In the genomic region with DNA sequence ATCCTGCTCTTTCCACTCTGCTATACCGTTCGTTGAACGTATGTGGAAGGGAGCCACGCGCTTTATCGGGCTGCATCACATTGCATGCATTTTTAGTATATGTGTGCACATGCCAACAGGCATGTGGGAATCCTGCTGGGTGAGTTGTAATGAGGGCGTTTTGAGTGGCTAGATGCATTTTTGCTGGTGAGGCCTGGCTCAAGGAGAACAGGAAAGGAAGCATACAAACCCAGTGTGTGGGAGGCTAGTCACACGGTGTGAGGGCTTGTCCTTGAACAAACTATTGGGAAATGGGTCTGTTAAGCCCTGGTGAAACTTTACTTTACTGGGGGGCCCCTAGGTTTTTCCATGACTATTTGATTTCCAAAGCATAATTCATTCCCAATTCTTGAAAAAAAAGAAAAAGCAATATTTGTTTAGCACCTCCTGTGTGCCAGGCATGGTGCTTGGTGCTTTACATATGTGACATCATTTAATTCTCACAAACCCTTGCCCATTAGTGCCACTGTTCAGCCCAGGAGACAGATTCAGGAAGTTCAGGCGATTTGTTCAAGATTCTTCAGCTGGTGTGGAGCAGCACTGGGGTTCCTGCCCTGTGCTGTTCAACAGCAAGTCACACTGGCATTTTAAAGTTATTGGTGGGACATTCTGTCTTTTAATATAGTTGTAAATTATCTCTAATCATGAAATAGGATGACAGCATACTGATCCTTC, we compare ENCODE assay signal across 2 cellular contexts.
A peak's percentile ranks its signal among the peaks of the same experiment; 100 is the strongest.
TF ChIP-seq lines count a peak whose summit lies in the region.

No MANE protein-coding gene starts in this region.

TF ChIP-seq in IMR-90, 13 proteins besides CTCF, POLR2A, EP300 and RAD21:
- peak; percentile 61; the same call in 1 of the 2 replicates for TF ChIP-seq CEBPB (IDR thresholded peaks at IDR 0.05; ENCODE audit: low read depth, low read length)
- TF ChIP-seq BHLHE40 (IDR thresholded peaks at IDR 0.05; ENCODE audit: low read depth, low read length) = peak; percentile 55; the same call in 1 of the 2 replicates
- TF ChIP-seq, protein P1, sequence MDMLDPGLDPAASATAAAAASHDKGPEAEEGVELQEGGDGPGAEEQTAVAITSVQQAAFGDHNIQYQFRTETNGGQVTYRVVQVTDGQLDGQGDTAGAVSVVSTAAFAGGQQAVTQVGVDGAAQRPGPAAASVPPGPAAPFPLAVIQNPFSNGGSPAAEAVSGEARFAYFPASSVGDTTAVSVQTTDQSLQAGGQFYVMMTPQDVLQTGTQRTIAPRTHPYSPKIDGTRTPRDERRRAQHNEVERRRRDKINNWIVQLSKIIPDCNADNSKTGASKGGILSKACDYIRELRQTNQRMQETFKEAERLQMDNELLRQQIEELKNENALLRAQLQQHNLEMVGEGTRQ (IDR thresholded peaks at IDR 0.05; ENCODE audit: low read depth, low read length) = no peak
- TF ChIP-seq NFE2L2 (IDR thresholded peaks at IDR 0.05; ENCODE audit: low read depth, low read length) = no peak

TF ChIP-seq in K562, 482 proteins besides CTCF, POLR2A, EP300 and RAD21:
- TF ChIP-seq, protein P2, sequence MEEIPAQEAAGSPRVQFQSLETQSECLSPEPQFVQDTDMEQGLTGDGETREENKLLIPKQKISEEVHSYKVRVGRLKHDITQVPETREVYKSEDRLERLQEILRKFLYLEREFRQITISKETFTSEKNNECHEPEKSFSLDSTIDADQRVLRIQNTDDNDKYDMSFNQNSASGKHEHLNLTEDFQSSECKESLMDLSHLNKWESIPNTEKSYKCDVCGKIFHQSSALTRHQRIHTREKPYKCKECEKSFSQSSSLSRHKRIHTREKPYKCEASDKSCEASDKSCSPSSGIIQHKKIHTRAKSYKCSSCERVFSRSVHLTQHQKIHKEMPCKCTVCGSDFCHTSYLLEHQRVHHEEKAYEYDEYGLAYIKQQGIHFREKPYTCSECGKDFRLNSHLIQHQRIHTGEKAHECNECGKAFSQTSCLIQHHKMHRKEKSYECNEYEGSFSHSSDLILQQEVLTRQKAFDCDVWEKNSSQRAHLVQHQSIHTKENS (CRISPR knock-in tag; IDR thresholded peaks at IDR 0.05) = no peak
- TF ChIP-seq CEBPG (CRISPR knock-in tag; IDR thresholded peaks at IDR 0.05) (no peak), CEBPG (tag; conservative IDR thresholded peaks at IDR 0.05 in 1 of 2, IDR thresholded peaks at IDR 0.05 in 1 of 2) (0 out of 4 replicates have a peak, but pooled peaks of 1 of the 2 experiments have one; percentile 14), MED1 (CRISPR knock-in tag; IDR thresholded peaks at IDR 0.05; ENCODE audit: borderline replicate concordance) (no peak), CEBPB (tag; IDR thresholded peaks at IDR 0.05) (peak; percentile 53)
- TF ChIP-seq, protein P3, sequence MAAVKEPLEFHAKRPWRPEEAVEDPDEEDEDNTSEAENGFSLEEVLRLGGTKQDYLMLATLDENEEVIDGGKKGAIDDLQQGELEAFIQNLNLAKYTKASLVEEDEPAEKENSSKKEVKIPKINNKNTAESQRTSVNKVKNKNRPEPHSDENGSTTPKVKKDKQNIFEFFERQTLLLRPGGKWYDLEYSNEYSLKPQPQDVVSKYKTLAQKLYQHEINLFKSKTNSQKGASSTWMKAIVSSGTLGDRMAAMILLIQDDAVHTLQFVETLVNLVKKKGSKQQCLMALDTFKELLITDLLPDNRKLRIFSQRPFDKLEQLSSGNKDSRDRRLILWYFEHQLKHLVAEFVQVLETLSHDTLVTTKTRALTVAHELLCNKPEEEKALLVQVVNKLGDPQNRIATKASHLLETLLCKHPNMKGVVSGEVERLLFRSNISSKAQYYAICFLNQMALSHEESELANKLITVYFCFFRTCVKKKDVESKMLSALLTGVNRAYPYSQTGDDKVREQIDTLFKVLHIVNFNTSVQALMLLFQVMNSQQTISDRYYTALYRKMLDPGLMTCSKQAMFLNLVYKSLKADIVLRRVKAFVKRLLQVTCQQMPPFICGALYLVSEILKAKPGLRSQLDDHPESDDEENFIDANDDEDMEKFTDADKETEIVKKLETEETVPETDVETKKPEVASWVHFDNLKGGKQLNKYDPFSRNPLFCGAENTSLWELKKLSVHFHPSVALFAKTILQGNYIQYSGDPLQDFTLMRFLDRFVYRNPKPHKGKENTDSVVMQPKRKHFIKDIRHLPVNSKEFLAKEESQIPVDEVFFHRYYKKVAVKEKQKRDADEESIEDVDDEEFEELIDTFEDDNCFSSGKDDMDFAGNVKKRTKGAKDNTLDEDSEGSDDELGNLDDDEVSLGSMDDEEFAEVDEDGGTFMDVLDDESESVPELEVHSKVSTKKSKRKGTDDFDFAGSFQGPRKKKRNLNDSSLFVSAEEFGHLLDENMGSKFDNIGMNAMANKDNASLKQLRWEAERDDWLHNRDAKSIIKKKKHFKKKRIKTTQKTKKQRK (IDR thresholded peaks at IDR 0.05; ENCODE audit: borderline replicate concordance, low read depth, low read length) = no peak
